17 cellular contexts compared by ENCODE assay signal in the genomic region with DNA sequence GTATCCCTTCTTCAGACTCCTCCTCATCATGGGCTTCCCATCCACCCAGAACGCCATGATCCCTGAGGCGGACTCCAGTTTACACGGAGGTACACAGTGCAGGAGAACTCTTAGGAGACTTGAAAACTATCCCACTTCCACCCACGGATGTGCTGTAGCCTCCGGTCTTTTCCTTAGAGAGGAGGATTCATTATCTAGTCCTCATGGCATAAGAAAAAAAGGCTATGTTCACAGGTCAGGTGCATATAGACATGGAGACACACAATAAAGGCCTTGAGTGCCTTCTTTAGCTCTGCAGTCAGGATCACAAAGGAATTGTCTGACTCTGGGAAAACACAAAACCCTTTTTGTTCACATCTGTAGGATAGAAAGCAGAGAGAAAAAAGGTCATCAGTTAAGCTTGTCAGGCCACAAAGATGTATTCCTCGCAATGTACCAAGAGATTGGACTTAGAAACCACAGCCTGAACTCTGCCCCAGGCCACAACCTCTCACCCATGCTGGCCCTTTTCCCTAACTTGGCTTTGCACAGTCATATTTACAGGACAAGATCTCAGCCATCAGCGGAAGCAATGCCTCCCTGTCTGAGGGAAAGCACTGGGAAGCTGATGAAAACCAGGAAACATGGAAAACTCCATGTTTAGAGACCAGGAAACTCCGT. TPM values are rescaled to one million over a fixed set of nuclear protein-coding genes. Genes with fewer than 3 reads are reported as not detected.
A peak's percentile ranks its signal among the peaks of the same experiment; 100 is the strongest.
DNase-seq lines count a peak whose midpoint lies in the region; ATAC-seq and TF ChIP-seq lines count a peak whose summit lies in the region.
"Had no signal": no experiment of that assay in that cellular context is flagged by ENCODE, and none has a peak within 500 bp of the region (broad histone marks: within the 10 kb centered on the region; RNA-seq: fewer than 3 reads in every experiment).

No MANE protein-coding gene starts in this region.

- H3K36me3 ChIP-seq in breast epithelium, result no peaks in the 10 kb centered on the region
- H3K36me3 ChIP-seq: HAP-1 had no signal

- BruUV-seq in MCF 10A (replicated peaks; lab: Mats Ljungman, UMichigan), result no TSS peak

- POLR2A ChIA-PET in MCF 10A (lab: Yijun Ruan, JAX), result interaction anchor here (1.2 kb wide), 1 partner anchor 47 kb away, joined by 4 read pairs; no protein-coding TSS in a partner anchor

- TF ChIP-seq CTCF in breast epithelium (IDR thresholded peaks at IDR 0.05) (no peak), MCF 10A (IDR thresholded peaks at IDR 0.05; ENCODE audit: unreplicated experiment) (no peak)

- no peaks in the 10 kb centered on the region for H3K4me1 ChIP-seq in breast epithelium
- H3K4me1 ChIP-seq: HAP-1 had no signal

- no peak for TF ChIP-seq POLR2A in breast epithelium (IDR thresholded peaks at IDR 0.05)

- no peaks in the 10 kb centered on the region for H3K27me3 ChIP-seq in breast epithelium

- no peaks in the 10 kb centered on the region for H3K36me3 Mint-ChIP-seq in MCF 10A (ENCODE audit: insufficient read depth, unreplicated experiment)
- H3K36me3 Mint-ChIP-seq: CD8-positive, alpha-beta T cell had no signal

- intact Hi-C loops in breast epithelium (cut with DNase I; ENCODE audit: low total_unique reads), result no loop called here
- intact Hi-C loops in MCF 10A (cut with micrococcal nuclease), result no loop called here

- H3K27ac Mint-ChIP-seq in MCF 10A (ENCODE audit: low read depth, unreplicated experiment), result no peak overlapping the region
- H3K27ac Mint-ChIP-seq: CD8-positive, alpha-beta T cell had no signal

- in situ Hi-C loops in G401 (cut with HindIII; ENCODE audit: low sequenced_read_pairs), result no loop called here

- peak overlapping the region; percentile 6 to 49 for H3K27ac ChIP-seq in breast epithelium
- H3K27ac ChIP-seq in temporal lobe (ENCODE audit: low read depth, low read length), result peak overlapping the region; percentile 56
- H3K27ac ChIP-seq: PC-9 had no signal

- no peak overlapping the region for H3K4me3 ChIP-seq in breast epithelium
- H3K4me3 ChIP-seq: HAP-1, PC-9 had no signal

- no peaks in the 10 kb centered on the region for H3K27me3 Mint-ChIP-seq in MCF 10A (ENCODE audit: insufficient read depth, unreplicated experiment)

- CTCF ChIA-PET in MCF 10A (lab: Yijun Ruan, JAX), result no interaction called here

- no peak for DNase-seq in breast epithelium (ENCODE audit: low spot score in 2 of 2)
- no peak for DNase-seq in MCF 10A (ENCODE audit: unreplicated experiment)
- peak; percentile 65 for DNase-seq in globus pallidus (ENCODE audit: low spot score)
- peak; percentile 15 for DNase-seq in midbrain (lab: John Stamatoyannopoulos, UW)
- DNase-seq in G401 (ENCODE audit: low spot score), result no peak
- no peak for DNase-seq in activated CD4-positive, alpha-beta T cell treated with anti-CD3 and anti-CD28 coated beads for 48 hours
- DNase-seq: 8988T; CD8-positive, alpha-beta T cell; DND-41; GF-D8; KBM-7; NCI-H146; NCI-H510A treated with DMSO at 0.1 percent for 48 hours; PC-9 had no signal

- no peak for ATAC-seq in HG03196 (IDR thresholded peaks at IDR 0.05; ENCODE audit: unreplicated experiment)
- ATAC-seq: CD8-positive, alpha-beta T cell had no signal

- H3K4me1 Mint-ChIP-seq in MCF 10A (ENCODE audit: insufficient read depth, unreplicated experiment), result no peaks in the 10 kb centered on the region

- H3K9me3 ChIP-seq in breast epithelium, result no peaks in the 10 kb centered on the region
- H3K9me3 ChIP-seq: HAP-1 had no signal

- H3K9me3 Mint-ChIP-seq in MCF 10A (ENCODE audit: unreplicated experiment), result no peaks in the 10 kb centered on the region
- H3K9me3 Mint-ChIP-seq: CD8-positive, alpha-beta T cell had no signal

- H3K4me3 Mint-ChIP-seq in MCF 10A (ENCODE audit: unreplicated experiment), result no peak overlapping the region
- H3K4me3 Mint-ChIP-seq: CD8-positive, alpha-beta T cell had no signal

RNA-seq across cellular contexts. Expression of a gene that starts 9.0 kb away (rescaled TPM):
- total RNA-seq in breast epithelium, result under 1 TPM in 2 of 3 donors, not detected in 1; 0.33 to 0.48 TPM
- total RNA-seq in MCF 10A (2022), result 0.26 and 0.54 TPM in 2 replicates
- total RNA-seq in temporal lobe, result not detected
- total RNA-seq in G401 (2014; rRNA removed; shearing (Covaris generic)), result not detected in 2 replicates
- total RNA-seq: CD8-positive, alpha-beta T cell; PC-9 had no signal

Comparison
In these comparisons a context has a peak if more than half of its experiments do, and no peak if none do; other contexts are left out.
1. DNase-seq: peak in globus pallidus (single experiment) and midbrain (single experiment); none in breast epithelium (0 of 2), MCF 10A (single experiment), G401 (single experiment) and activated CD4-positive, alpha-beta T cell treated with anti-CD3 and anti-CD28 coated beads for 48 hours (single experiment).